8 cellular contexts compared by ENCODE assay signal in genomic region chrX:55342533-55343501, GRCh38.
A peak's percentile ranks its signal among the peaks of the same experiment; 100 is the strongest.
DNase-seq lines count a peak whose midpoint lies in the region; ATAC-seq and TF ChIP-seq lines count a peak whose summit lies in the region.

No MANE protein-coding gene starts in this region.

- H3K27ac Mint-ChIP-seq in activated CD4-positive, alpha-beta T cell treated with anti-CD3 and anti-CD28 coated beads, Interleukin-2, amount 10 ng/mL, durations not matched to agents 7 days and 5 days, result peak overlapping the region; percentile 33

- no peak for TF ChIP-seq POLR2A in NB4 (IDR thresholded peaks at IDR 0.05; ENCODE audit: extremely low read depth, insufficient read length)

- POLR2A ChIA-PET in activated CD4-positive, alpha-beta T cell treated with anti-CD3 and anti-CD28 coated beads, Interleukin-2, amount 10 ng/mL, durations not matched to agents 7 days and 5 days (lab: Charles Lee), result interaction anchor here (0.7 kb wide), 1 partner anchor 241 kb away, joined by 6 read pairs; no protein-coding TSS in a partner anchor

- TF ChIP-seq CTCF in heart right ventricle (IDR thresholded peaks at IDR 0.05), result peak in 7 of 9 donors; percentile 51 to 66 (median 54)
- peak in 1 of 2 donors; percentile 65 for TF ChIP-seq CTCF in right atrium auricular region (IDR thresholded peaks at IDR 0.05)
- TF ChIP-seq CTCF in NB4 (IDR thresholded peaks at IDR 0.05; ENCODE audit: low read depth, low read length), result peak; percentile 43
- TF ChIP-seq CTCF in fibroblast of mammary gland (conservative IDR thresholded peaks at IDR 0.05; ENCODE audit: control insufficient read depth, insufficient read depth, low read depth, low read length), result peak; percentile 37
- peak; percentile 10 for TF ChIP-seq CTCF in smooth muscle cell (IDR thresholded peaks at IDR 0.05; ENCODE audit: borderline replicate concordance, insufficient read depth, poor library complexity, severe bottlenecking)

- 22 to 26% methylated on average over 14 to 21 of the region's 21 CpGs for WGBS in heart right ventricle, 2 donors
- 79% methylated on average over 20 of the region's 21 CpGs for WGBS in smooth muscle cell (ENCODE audit: low lambda C conversion rate)

- peaks cover 25% of the 10 kb centered on the region for H3K4me1 Mint-ChIP-seq in activated CD4-positive, alpha-beta T cell treated with anti-CD3 and anti-CD28 coated beads, Interleukin-2, amount 10 ng/mL, durations not matched to agents 7 days and 5 days

- H2AFZ ChIP-seq in smooth muscle cell (ENCODE audit: low read depth), result no peak overlapping the region

- intact Hi-C loops in heart right ventricle (cut with DNase I), result loop anchor here in 7 of 10 donors (2.0 to 10.0 kb wide), 5 partner anchors 178 to 448 kb away; no protein-coding TSS in a partner anchor

- no peaks in the 10 kb centered on the region for H3K79me2 ChIP-seq in smooth muscle cell (ENCODE audit: low read depth)

- H3K27me3 Mint-ChIP-seq in activated CD4-positive, alpha-beta T cell treated with anti-CD3 and anti-CD28 coated beads, Interleukin-2, amount 10 ng/mL, durations not matched to agents 7 days and 5 days, result no peaks in the 10 kb centered on the region

- H3K4me3 ChIP-seq in heart right ventricle (peak overlapping the region in 1 of 10 donors; percentile 20), right atrium auricular region (no peak overlapping the region), NB4 (ENCODE audit: low read depth, low read length) (no peak overlapping the region), fibroblast of mammary gland (ENCODE audit: control insufficient read depth, low read depth, low read length) (no peak overlapping the region), smooth muscle cell (no peak overlapping the region)

- no peaks in the 10 kb centered on the region for H4K20me1 ChIP-seq in smooth muscle cell (ENCODE audit: low read depth)

- no peak overlapping the region for H3K9ac ChIP-seq in smooth muscle cell (ENCODE audit: low read depth)

- peaks cover 0 to 3% (median 0%) of the 10 kb centered on the region in 9 donors for H3K4me1 ChIP-seq in heart right ventricle
- no peaks in the 10 kb centered on the region for H3K4me1 ChIP-seq in right atrium auricular region
- no peaks in the 10 kb centered on the region for H3K4me1 ChIP-seq in smooth muscle cell (ENCODE audit: low read depth)

- H3K36me3 ChIP-seq in heart right ventricle (no peaks in the 10 kb centered on the region), right atrium auricular region (no peaks in the 10 kb centered on the region), smooth muscle cell (ENCODE audit: low read depth) (no peaks in the 10 kb centered on the region)

- CTCF ChIA-PET in activated CD4-positive, alpha-beta T cell treated with anti-CD3 and anti-CD28 coated beads, Interleukin-2, amount 10 ng/mL, durations not matched to agents 7 days and 5 days (lab: Charles Lee), result interaction anchor here (0.5 to 1.5 kb wide), 3 partner anchors 8 to 582 kb away, joined by 3 to 6 read pairs (median 3); no protein-coding TSS in a partner anchor

- no peaks in the 10 kb centered on the region for H3F3A ChIP-seq in smooth muscle cell (ENCODE audit: low read depth)

- peak; percentile 43 to 84 (median 61) for ATAC-seq in heart right ventricle

- H3K27me3 ChIP-seq in heart right ventricle, result peaks cover 0 to 14% (median 0%) of the 10 kb centered on the region in 7 donors
- no peaks in the 10 kb centered on the region for H3K27me3 ChIP-seq in right atrium auricular region
- H3K27me3 ChIP-seq in smooth muscle cell (ENCODE audit: low read depth), result no peaks in the 10 kb centered on the region

- no peaks in the 10 kb centered on the region for H3K9me3 Mint-ChIP-seq in activated CD4-positive, alpha-beta T cell treated with anti-CD3 and anti-CD28 coated beads, Interleukin-2, amount 10 ng/mL, durations not matched to agents 7 days and 5 days

- H3K27ac ChIP-seq in heart right ventricle, result peak overlapping the region in 5 of 10 donors; percentile 19 to 66 (median 41)
- no peak overlapping the region for H3K27ac ChIP-seq in right atrium auricular region
- H3K27ac ChIP-seq in smooth muscle cell (ENCODE audit: low read depth), result no peak overlapping the region

- no peak overlapping the region for H3K4me3 Mint-ChIP-seq in activated CD4-positive, alpha-beta T cell treated with anti-CD3 and anti-CD28 coated beads, Interleukin-2, amount 10 ng/mL, durations not matched to agents 7 days and 5 days

- peak; percentile 5 to 7 for DNase-seq in heart right ventricle
- no peak for DNase-seq in right atrium auricular region (ENCODE audit: low spot score)
- peak; percentile 20 for DNase-seq in H4 (ENCODE audit: low spot score)
- peak; percentile 31 for DNase-seq in NB4 (ENCODE audit: low read depth)
- DNase-seq in activated CD4-positive, alpha-beta T cell treated with anti-CD3 and anti-CD28 coated beads, Interleukin-2, amount 10 ng/mL, durations not matched to agents 7 days and 5 days, result peak; percentile 62
- peak; percentile 2 for DNase-seq in fibroblast of mammary gland (ENCODE audit: low read depth)
- DNase-seq in smooth muscle cell (lab: John Stamatoyannopoulos, UW; ENCODE audit: unreplicated experiment), result no peak
- DNase-seq in NCI-H2029 treated with DMSO at 0.1 percent for 48 hours (lab: John Stamatoyannopoulos, UW), result no peak

- H3K4me2 ChIP-seq in smooth muscle cell, result no peak overlapping the region

- H3K9me3 ChIP-seq in heart right ventricle (no peaks in the 10 kb centered on the region), right atrium auricular region (no peaks in the 10 kb centered on the region), smooth muscle cell (replicated peaks; ENCODE audit: low read depth) (no peaks in the 10 kb centered on the region)

- H3K36me3 Mint-ChIP-seq in activated CD4-positive, alpha-beta T cell treated with anti-CD3 and anti-CD28 coated beads, Interleukin-2, amount 10 ng/mL, durations not matched to agents 7 days and 5 days (ENCODE audit: low read depth), result no peaks in the 10 kb centered on the region

Comparison
In these comparisons a context has a peak if more than half of its experiments do, and no peak if none do; other contexts are left out.
1. DNase-seq: peak in heart right ventricle (2 of 2), H4 (single experiment), NB4 (single experiment), activated CD4-positive, alpha-beta T cell treated with anti-CD3 and anti-CD28 coated beads, Interleukin-2, amount 10 ng/mL, durations not matched to agents 7 days and 5 days (single experiment) and fibroblast of mammary gland (single experiment); none in right atrium auricular region (single experiment), smooth muscle cell (single experiment) and NCI-H2029 treated with DMSO at 0.1 percent for 48 hours (single experiment).